In genomic region chr21:35051287-35051818, GRCh38 we compare ENCODE assay signal across 8 cellular contexts. TPM values are rescaled to one million over a fixed set of nuclear protein-coding genes. Genes with fewer than 3 reads are reported as not detected.
DNase-seq lines count a peak whose midpoint lies in the region; ATAC-seq, FAIRE-seq and TF ChIP-seq lines count a peak whose summit lies in the region.

No MANE protein-coding gene starts in this region.

- FAIRE-seq in A549 (lab: Jason Lieb, UNC), result no peak

- no peaks in the 10 kb centered on the region for H3K36me3 Mint-ChIP-seq in nephron (ENCODE audit: low read depth)

- CTCF ChIA-PET in A549 (lab: Yijun Ruan, JAX), result interaction anchor here (0.6 to 2.8 kb wide), 24 partner anchors 9 to 789 kb away, joined by 3 to 21 read pairs (median 4); no protein-coding TSS in a partner anchor

- TF ChIP-seq RAD21 in A549 (conservative IDR thresholded peaks at IDR 0.05 in 1 of 2, IDR thresholded peaks at IDR 0.05 in 1 of 2), result peak; percentile 55 to 68

- peaks cover 45% of the 10 kb centered on the region for H3K4me1 Mint-ChIP-seq in nephron

- peaks cover 28% of the 10 kb centered on the region for H3K27me3 Mint-ChIP-seq in nephron (ENCODE audit: low read depth)

- H3K4me1 ChIP-seq in A549 (peaks cover 40% of the 10 kb centered on the region), esophagus muscularis mucosa (peaks cover 8 to 48% (median 34%) of the 10 kb centered on the region in 4 donors), stomach (peaks cover 28 to 68% (median 43%) of the 10 kb centered on the region in 4 donors)

- H3K36me3 ChIP-seq in esophagus muscularis mucosa, result no peaks in the 10 kb centered on the region
- no peaks in the 10 kb centered on the region for H3K36me3 ChIP-seq in stomach

- peak; percentile 93 to 97 for ATAC-seq in A549
- ATAC-seq in GM19397 (IDR thresholded peaks at IDR 0.05; ENCODE audit: unreplicated experiment), result peak; percentile 28
- no peak for ATAC-seq in GM21717 (IDR thresholded peaks at IDR 0.05; ENCODE audit: unreplicated experiment)

- intact Hi-C loops in esophagus muscularis mucosa (cut with DNase I), result no loop called here
- intact Hi-C loops in stomach (cut with DNase I; ENCODE audit: low total_unique reads), result no loop called here

- TF ChIP-seq POLR2A in A549 (IDR thresholded peaks at IDR 0.05; ENCODE audit: low read length), result no peak
- TF ChIP-seq POLR2A in esophagus muscularis mucosa (IDR thresholded peaks at IDR 0.05; ENCODE audit: low read depth), result no peak
- no peak for TF ChIP-seq POLR2A in stomach (IDR thresholded peaks at IDR 0.05)

- POLR2A ChIA-PET in A549 (lab: Yijun Ruan, JAX), result interaction anchor here (0.6 to 1.5 kb wide), 3 partner anchors 162 to 347 kb away, joined by 3 to 6 read pairs (median 3); no protein-coding TSS in a partner anchor

- H3K27me3 ChIP-seq in esophagus muscularis mucosa (peaks cover 0 to 8% (median 0%) of the 10 kb centered on the region in 4 donors), stomach (no peaks in the 10 kb centered on the region)

- peak overlapping the region; percentile 22 to 64 (median 30) for H3K27ac Mint-ChIP-seq in nephron

- H3K9me3 Mint-ChIP-seq in nephron, result no peaks in the 10 kb centered on the region

- TF ChIP-seq EP300 in A549 (IDR thresholded peaks at IDR 0.05) (no peak), esophagus muscularis mucosa (IDR thresholded peaks at IDR 0.05) (no peak), stomach (IDR thresholded peaks at IDR 0.05) (no peak)

- H3K27ac ChIP-seq in A549, result peak overlapping the region; percentile 62 to 84
- H3K27ac ChIP-seq in esophagus muscularis mucosa (replicated peaks in 1 of 4), result no peak overlapping the region
- peak overlapping the region; percentile 35 to 81 (median 73) for H3K27ac ChIP-seq in stomach

- H3K4me3 ChIP-seq in A549, result no peak overlapping the region
- no peak overlapping the region for H3K4me3 ChIP-seq in esophagus muscularis mucosa
- H3K4me3 ChIP-seq in stomach, result no peak overlapping the region

- peak overlapping the region; percentile 62 for H3K4me2 ChIP-seq in A549

- 1% methylated on average over 12 of the region's 12 CpGs for WGBS in A549 (ENCODE audit: missing lambda C conversion rate)
- 55% methylated on average over 12 of the region's 12 CpGs for WGBS in esophagus muscularis mucosa
- 1 to 33% (median 10%) methylated on average over 12 of the region's 12 CpGs for WGBS in stomach, 5 donors

- H3K9me3 ChIP-seq in A549, result no peaks in the 10 kb centered on the region
- no peaks in the 10 kb centered on the region for H3K9me3 ChIP-seq in esophagus muscularis mucosa
- H3K9me3 ChIP-seq in stomach, result no peaks in the 10 kb centered on the region

- no peak overlapping the region for H3K4me3 Mint-ChIP-seq in nephron

- DNase-seq in A549 (ENCODE audit: low read depth in 1 of 2, low spot score in 1 of 2) (peak; percentile 43 to 79), NCI-H82 treated with DMSO at 0.1 percent for 48 hours (lab: John Stamatoyannopoulos, UW; ENCODE audit: unreplicated experiment) (peak; percentile 35), esophagus muscularis mucosa (ENCODE audit: extremely low spot score) (peak; percentile 92), stomach (peak; percentile 89)
- DNase-seq in activated CD8-positive, alpha-beta memory T cell treated with anti-CD3 and anti-CD28 coated beads, Interleukin-2, amount 50 U/mL, for 48 hours, result peak; percentile 86

- peak; percentile 51 for TF ChIP-seq CTCF in A549 (IDR thresholded peaks at IDR 0.05)
- TF ChIP-seq CTCF in esophagus muscularis mucosa (IDR thresholded peaks at IDR 0.05), result peak; percentile 21 to 35 (median 28)
- TF ChIP-seq CTCF in nephron (IDR thresholded peaks at IDR 0.05; ENCODE audit: unreplicated experiment in 3 of 3), result peak in 1 of 3 experiments; percentile 46
- TF ChIP-seq CTCF in stomach (IDR thresholded peaks at IDR 0.05), result peak in 5 of 7 experiments; percentile 16 to 69 (median 52)

TF ChIP-seq in A549, 52 proteins besides CTCF, POLR2A, EP300 and RAD21:
- TF ChIP-seq, protein P1, sequence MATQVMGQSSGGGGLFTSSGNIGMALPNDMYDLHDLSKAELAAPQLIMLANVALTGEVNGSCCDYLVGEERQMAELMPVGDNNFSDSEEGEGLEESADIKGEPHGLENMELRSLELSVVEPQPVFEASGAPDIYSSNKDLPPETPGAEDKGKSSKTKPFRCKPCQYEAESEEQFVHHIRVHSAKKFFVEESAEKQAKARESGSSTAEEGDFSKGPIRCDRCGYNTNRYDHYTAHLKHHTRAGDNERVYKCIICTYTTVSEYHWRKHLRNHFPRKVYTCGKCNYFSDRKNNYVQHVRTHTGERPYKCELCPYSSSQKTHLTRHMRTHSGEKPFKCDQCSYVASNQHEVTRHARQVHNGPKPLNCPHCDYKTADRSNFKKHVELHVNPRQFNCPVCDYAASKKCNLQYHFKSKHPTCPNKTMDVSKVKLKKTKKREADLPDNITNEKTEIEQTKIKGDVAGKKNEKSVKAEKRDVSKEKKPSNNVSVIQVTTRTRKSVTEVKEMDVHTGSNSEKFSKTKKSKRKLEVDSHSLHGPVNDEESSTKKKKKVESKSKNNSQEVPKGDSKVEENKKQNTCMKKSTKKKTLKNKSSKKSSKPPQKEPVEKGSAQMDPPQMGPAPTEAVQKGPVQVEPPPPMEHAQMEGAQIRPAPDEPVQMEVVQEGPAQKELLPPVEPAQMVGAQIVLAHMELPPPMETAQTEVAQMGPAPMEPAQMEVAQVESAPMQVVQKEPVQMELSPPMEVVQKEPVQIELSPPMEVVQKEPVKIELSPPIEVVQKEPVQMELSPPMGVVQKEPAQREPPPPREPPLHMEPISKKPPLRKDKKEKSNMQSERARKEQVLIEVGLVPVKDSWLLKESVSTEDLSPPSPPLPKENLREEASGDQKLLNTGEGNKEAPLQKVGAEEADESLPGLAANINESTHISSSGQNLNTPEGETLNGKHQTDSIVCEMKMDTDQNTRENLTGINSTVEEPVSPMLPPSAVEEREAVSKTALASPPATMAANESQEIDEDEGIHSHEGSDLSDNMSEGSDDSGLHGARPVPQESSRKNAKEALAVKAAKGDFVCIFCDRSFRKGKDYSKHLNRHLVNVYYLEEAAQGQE (IDR thresholded peaks at IDR 0.05), result no peak
- TF ChIP-seq CEBPB (IDR thresholded peaks at IDR 0.05) (peak in 1 of 2 experiments; percentile 60; a peak in 3 of 4 replicates), MAX (IDR thresholded peaks at IDR 0.05) (peak; percentile 79), SMC3 (IDR thresholded peaks at IDR 0.05) (peak; percentile 80), NFE2L2 (conservative IDR thresholded peaks at IDR 0.05; ENCODE audit: low read length) (no peak)

RNA-seq across cellular contexts. Expression of gene RUNX1, which starts 2.3 kb away (rescaled TPM):
- polyA plus RNA-seq in A549 (2011; rRNA removed) (5.5 and 6.2 TPM in 2 replicates), A549 (2017; fragmentation: RNase III; extraction: RNeasy Plus Mini Kit Qiagen cat#74134 plus additional on column Dnase treatment) (5.5 to 5.9 TPM (median 5.8 TPM) in 3 replicates), stomach (10 to 100 TPM in 1 of 3 donors, 1 to 10 TPM in 2; 8.0 to 10.4 (median 9.3) TPM)
- 6.9 and 8.4 TPM in 2 replicates for polyA plus RNA-seq in A549 (2012; cell fraction: cytosol; rRNA removed)
- polyA plus RNA-seq in A549 (2012; cell fraction: nucleus; rRNA removed), result 12.6 and 20.6 TPM in 2 replicates
- 13.4 and 15.1 TPM in 2 replicates for polyA minus RNA-seq in A549 (2011; rRNA and poly(A)+ RNA removed)
- total RNA-seq in esophagus muscularis mucosa (10 to 100 TPM in 1 of 4 donors, 1 to 10 TPM in 3; 3.7 to 10.9 (median 5.6) TPM), stomach (100 to 1,000 TPM in 2 of 5 donors, 10 to 100 TPM in 3; 32.9 to 213 (median 83.0) TPM)

Comparison
In these comparisons a context has a peak if more than half of its experiments do, and no peak if none do; other contexts are left out.
1. DNase-seq: peak in every context shown above with its lines; median percentile 92 in esophagus muscularis mucosa; 89 in stomach; 86 in activated CD8-positive, alpha-beta memory T cell treated with anti-CD3 and anti-CD28 coated beads, Interleukin-2, amount 50 U/mL, for 48 hours; 61 in A549; 35 in NCI-H82 treated with DMSO at 0.1 percent for 48 hours.
2. H3K27ac ChIP-seq: peak in A549 (2 of 2) and stomach (5 of 5); none in esophagus muscularis mucosa (0 of 4).